ENCODE assay signal across 8 cellular contexts in genomic region chr4:77126844-77127614, GRCh38. TPM values are rescaled to one million over a fixed set of nuclear protein-coding genes. Genes with fewer than 3 reads are reported as not detected.
DNase-seq lines count a peak whose midpoint lies in the region; ATAC-seq lines count a peak whose summit lies in the region.

No MANE protein-coding gene starts in this region.

- no peaks in the 10 kb centered on the region for H3K9me3 Mint-ChIP-seq in IgD-negative memory B cell
- no peaks in the 10 kb centered on the region for H3K9me3 Mint-ChIP-seq in activated CD4-positive, alpha-beta memory T cell treated with anti-CD3 and anti-CD28 coated beads for 36 hours

- ATAC-seq in GM21529 (IDR thresholded peaks at IDR 0.05; ENCODE audit: unreplicated experiment): peak; percentile 95

- DNase-seq in GF-D8 (lab: John Stamatoyannopoulos, UW) (peak; percentile 92), germinal center (ENCODE audit: low spot score) (peak; percentile 78), iPS-NIHi11 (ENCODE audit: low spot score) (no peak), NCI-H524 (lab: John Stamatoyannopoulos, UW) (no peak)
- DNase-seq in activated CD4-positive, alpha-beta memory T cell treated with anti-CD3 and anti-CD28 coated beads for 36 hours: no peak
- no peak for DNase-seq in activated CD8-positive, alpha-beta memory T cell treated with anti-CD3 and anti-CD28 coated beads, Interleukin-2, amount 50 U/mL, for 4 hours

- CTCF ChIA-PET in activated CD4-positive, alpha-beta memory T cell treated with anti-CD3 and anti-CD28 coated beads for 36 hours (lab: Charles Lee): interaction anchor here (1.6 to 2.3 kb wide), 2 partner anchors 31 to 76 kb away, joined by 6 to 7 read pairs; no protein-coding TSS in a partner anchor

- H3K4me3 Mint-ChIP-seq in IgD-negative memory B cell: peak overlapping the region; percentile 18 to 90 (median 65)
- H3K4me3 Mint-ChIP-seq in activated CD4-positive, alpha-beta memory T cell treated with anti-CD3 and anti-CD28 coated beads for 36 hours: no peak overlapping the region

- peak overlapping the region; percentile 75 to 88 (median 82) for H3K27ac Mint-ChIP-seq in IgD-negative memory B cell
- no peak overlapping the region for H3K27ac Mint-ChIP-seq in activated CD4-positive, alpha-beta memory T cell treated with anti-CD3 and anti-CD28 coated beads for 36 hours

- H3K36me3 Mint-ChIP-seq in IgD-negative memory B cell: no peaks in the 10 kb centered on the region
- H3K36me3 Mint-ChIP-seq in activated CD4-positive, alpha-beta memory T cell treated with anti-CD3 and anti-CD28 coated beads for 36 hours: no peaks in the 10 kb centered on the region

- POLR2A ChIA-PET in activated CD4-positive, alpha-beta memory T cell treated with anti-CD3 and anti-CD28 coated beads for 36 hours (lab: Charles Lee): no interaction called here

- peaks cover 49 to 58% (median 52%) of the 10 kb centered on the region in 3 donors for H3K4me1 Mint-ChIP-seq in IgD-negative memory B cell
- peaks cover 2% of the 10 kb centered on the region for H3K4me1 Mint-ChIP-seq in activated CD4-positive, alpha-beta memory T cell treated with anti-CD3 and anti-CD28 coated beads for 36 hours (ENCODE audit: low read depth)

- H3K27me3 Mint-ChIP-seq in IgD-negative memory B cell: no peaks in the 10 kb centered on the region
- peaks cover under 1% of the 10 kb centered on the region for H3K27me3 Mint-ChIP-seq in activated CD4-positive, alpha-beta memory T cell treated with anti-CD3 and anti-CD28 coated beads for 36 hours

- intact Hi-C loops in activated CD4-positive, alpha-beta memory T cell treated with anti-CD3 and anti-CD28 coated beads for 36 hours (cut with micrococcal nuclease): no loop called here

RNA-seq across cellular contexts. Expression of gene CCNG2, which starts 30.0 kb away (rescaled TPM):
- 39.7 TPM for polyA plus RNA-seq in IgD-negative memory B cell
- total RNA-seq in activated CD4-positive, alpha-beta memory T cell treated with anti-CD3 and anti-CD28 coated beads for 36 hours: 10 to 100 TPM; 23.9 to 25.1 TPM

RNA-seq across cellular contexts. Expression of gene CCNI, which starts 51.2 kb away (rescaled TPM):
- polyA plus RNA-seq in IgD-negative memory B cell: 341 TPM
- total RNA-seq in activated CD4-positive, alpha-beta memory T cell treated with anti-CD3 and anti-CD28 coated beads for 36 hours: 100 to 1,000 TPM; 259 to 264 TPM

Comparison
In these comparisons a context has a peak if more than half of its experiments do, and no peak if none do; other contexts are left out.
1. DNase-seq: peak in GF-D8 (single experiment) and germinal center (single experiment); none in activated CD4-positive, alpha-beta memory T cell treated with anti-CD3 and anti-CD28 coated beads for 36 hours (single experiment), iPS-NIHi11 (single experiment), NCI-H524 (0 of 2) and activated CD8-positive, alpha-beta memory T cell treated with anti-CD3 and anti-CD28 coated beads, Interleukin-2, amount 50 U/mL, for 4 hours (single experiment).